14 cellular contexts compared by ENCODE assay signal in genomic region chr7:26193432-26194206, GRCh38. TPM values are rescaled to one million over a fixed set of nuclear protein-coding genes. Genes with fewer than 3 reads are reported as not detected.
DNase-seq lines count a peak whose midpoint lies in the region; ATAC-seq, FAIRE-seq and TF ChIP-seq lines count a peak whose summit lies in the region.
"Had no signal": no experiment of that assay in that cellular context is flagged by ENCODE, and none has a peak within 500 bp of the region (broad histone marks: within the 10 kb centered on the region; RNA-seq: fewer than 3 reads in every experiment).

No MANE protein-coding gene starts in this region.

- TF ChIP-seq CTCF in A549 (IDR thresholded peaks at IDR 0.05) = no peak
- no peak for TF ChIP-seq CTCF in activated B cell treated with CpG ODN at 0.5 μM for 24 hours (IDR thresholded peaks at IDR 0.05)
- TF ChIP-seq CTCF in mesothelial cell of epicardium (IDR thresholded peaks at IDR 0.05; ENCODE audit: unreplicated experiment) = no peak

- peak overlapping the region; percentile 89 for H3K4me3 ChIP-seq in A549
- H3K4me3 ChIP-seq: gastroesophageal sphincter, thyroid gland had no signal

- no peaks in the 10 kb centered on the region for H3K9me3 ChIP-seq in A549
- H3K9me3 ChIP-seq: gastroesophageal sphincter, thyroid gland had no signal

- DNase-seq in A549 (ENCODE audit: low read depth in 1 of 2, low spot score in 1 of 2) (no peak), GM12891 (ENCODE audit: insufficient read length, low spot score) (no peak), activated B cell treated with CpG ODN at 0.5 μM for 24 hours (no peak), mesothelial cell of epicardium (ENCODE audit: low spot score in 2 of 2, unreplicated experiment in 2 of 2) (no peak), GOT3 (lab: John Stamatoyannopoulos, UW) (no peak), epidermal melanocyte (ENCODE audit: insufficient read length, low spot score) (no peak)
- DNase-seq: activated CD4-positive, alpha-beta T cell treated with anti-CD3 and anti-CD28 coated beads, Interleukin-2, amount 50 U/mL, for 48 hours; cerebellar nuclear complex; KBM-7; stimulated activated CD4-positive, alpha-beta T cell treated with anti-CD3 and anti-CD28 coated beads, Interleukin-2, amount 100 ng/mL, for 24 hours; thyroid gland had no signal

- H3K36me3 Mint-ChIP-seq in activated B cell treated with CpG ODN at 0.5 μM for 24 hours (ENCODE audit: low read depth) (peaks cover 97% of the 10 kb centered on the region), mesothelial cell of epicardium (peaks cover 65% of the 10 kb centered on the region)

- peak overlapping the region; percentile 75 for H3K4me2 ChIP-seq in A549

- TF ChIP-seq EP300 in A549 (IDR thresholded peaks at IDR 0.05) = no peak

- ATAC-seq in A549 (peak in 1 of 2 experiments; percentile 18; a peak in 3 of 6 replicates), activated B cell treated with CpG ODN at 0.5 μM for 24 hours (ENCODE audit: low read depth) (no peak), HG03045 (IDR thresholded peaks at IDR 0.05; ENCODE audit: unreplicated experiment) (no peak), GM21367 (IDR thresholded peaks at IDR 0.05; ENCODE audit: unreplicated experiment) (no peak)
- ATAC-seq: gastroesophageal sphincter had no signal

- POLR2A ChIA-PET in A549 (lab: Yijun Ruan, JAX) = interaction anchor here (0.5 to 1.9 kb wide), 2 partner anchors 42 to 948 kb away, joined by 4 to 6 read pairs; partner anchors contain the start of gene NFE2L3
- POLR2A ChIA-PET in activated B cell treated with CpG ODN at 0.5 μM for 24 hours (lab: Charles Lee) = interaction anchor here (1.0 to 3.4 kb wide), 7 partner anchors 7 to 137 kb away, joined by 3 to 36 read pairs (median 7); partner anchors contain the start of genes CBX3 and HNRNPA2B1

- H3K27me3 Mint-ChIP-seq in activated B cell treated with CpG ODN at 0.5 μM for 24 hours (no peaks in the 10 kb centered on the region), mesothelial cell of epicardium (ENCODE audit: low read depth) (no peaks in the 10 kb centered on the region)

- H3K27ac Mint-ChIP-seq in activated B cell treated with CpG ODN at 0.5 μM for 24 hours (peak overlapping the region; percentile 77), mesothelial cell of epicardium (peak overlapping the region; percentile 85)

- WGBS in A549 (ENCODE audit: missing lambda C conversion rate) = 61% methylated on average over 8 of the region's 8 CpGs

- H3K4me1 Mint-ChIP-seq in activated B cell treated with CpG ODN at 0.5 μM for 24 hours (peaks cover 78% of the 10 kb centered on the region), mesothelial cell of epicardium (peaks cover 54% of the 10 kb centered on the region)

- intact Hi-C loops in activated B cell treated with CpG ODN at 0.5 μM for 24 hours (cut with micrococcal nuclease) = no loop called here

- no peak for TF ChIP-seq RAD21 in A549 (conservative IDR thresholded peaks at IDR 0.05 in 1 of 2, IDR thresholded peaks at IDR 0.05 in 1 of 2)

- CTCF ChIA-PET in A549 (lab: Yijun Ruan, JAX) = interaction anchor here (1.2 to 5.1 kb wide), 3 partner anchors 95 to 115 kb away, joined by 3 to 46 read pairs (median 23); no protein-coding TSS in a partner anchor
- CTCF ChIA-PET in activated B cell treated with CpG ODN at 0.5 μM for 24 hours (lab: Charles Lee) = interaction anchor here (1.8 to 3.8 kb wide), 6 partner anchors 33 to 176 kb away, joined by 4 to 27 read pairs (median 8); partner anchors contain the start of gene NFE2L3

- H3K4me1 ChIP-seq in A549 = peaks cover 84% of the 10 kb centered on the region

- H3K4me3 Mint-ChIP-seq in activated B cell treated with CpG ODN at 0.5 μM for 24 hours (peak overlapping the region; percentile 68), mesothelial cell of epicardium (peak overlapping the region; percentile 24)

- H3K27ac ChIP-seq in A549 = no peak overlapping the region
- H3K27ac ChIP-seq: thyroid gland had no signal

- H3K9me3 Mint-ChIP-seq in activated B cell treated with CpG ODN at 0.5 μM for 24 hours (no peaks in the 10 kb centered on the region), mesothelial cell of epicardium (no peaks in the 10 kb centered on the region)

- FAIRE-seq in A549 (lab: Jason Lieb, UNC) (no peak), GM12891 (lab: Jason Lieb, UNC) (no peak)

- TF ChIP-seq POLR2A in A549 (IDR thresholded peaks at IDR 0.05; ENCODE audit: low read length) (no peak), GM12891 (IDR thresholded peaks at IDR 0.05; ENCODE audit: low read depth, low read length) (no peak; the same call in 1 of the 2 replicates)

TF ChIP-seq in A549, 52 proteins besides CTCF, POLR2A, EP300 and RAD21 (continues in another document):
- no peak for TF ChIP-seq PBX3 (IDR thresholded peaks at IDR 0.05)

TF ChIP-seq in GM12891, 5 proteins besides CTCF, POLR2A, EP300 and RAD21:
- TF ChIP-seq POLR2AphosphoS5 (IDR thresholded peaks at IDR 0.05; ENCODE audit: low read depth, low read length) = no peak
- no peak for TF ChIP-seq PAX5 (IDR thresholded peaks at IDR 0.05; ENCODE audit: insufficient read depth, low read length, severe bottlenecking)
- TF ChIP-seq TAF1 (IDR thresholded peaks at IDR 0.05; ENCODE audit: low read depth, low read length) = no peak
- TF ChIP-seq SPI1 (IDR thresholded peaks at IDR 0.05; ENCODE audit: low read depth, low read length) = peak; percentile 58
- no peak for TF ChIP-seq POU2F2 (IDR thresholded peaks at IDR 0.05; ENCODE audit: low read depth, low read length)

RNA-seq across cellular contexts. Expression of gene HNRNPA2B1, which starts 6.9 kb away (rescaled TPM):
- polyA plus RNA-seq in A549 (2011; rRNA removed) (595 and 1,070 TPM in 2 replicates), A549 (2017; fragmentation: RNase III; extraction: RNeasy Plus Mini Kit Qiagen cat#74134 plus additional on column Dnase treatment) (2,246 to 2,255 TPM (median 2,251 TPM) in 3 replicates)
- polyA plus RNA-seq in A549 (2012; cell fraction: cytosol; rRNA removed) = 507 and 660 TPM in 2 replicates
- polyA plus RNA-seq in A549 (2012; cell fraction: nucleus; rRNA removed) = 180 and 246 TPM in 2 replicates
- polyA minus RNA-seq in A549 (2011; rRNA and poly(A)+ RNA removed) = 124 and 138 TPM in 2 replicates
- 848 TPM for polyA plus RNA-seq in GM12891 (2012; ENCODE audit: low read depth, missing spikeins)
- total RNA-seq in activated B cell treated with CpG ODN at 0.5 μM for 24 hours (618 and 634 TPM in 2 replicates), mesothelial cell of epicardium (693 to 723 TPM (median 708 TPM) in 3 replicates)

RNA-seq across cellular contexts. Expression of gene CBX3, which starts 7.9 kb away (rescaled TPM):
- 177 and 275 TPM in 2 replicates for polyA plus RNA-seq in A549 (2011; rRNA removed)
- polyA plus RNA-seq in A549 (2012; cell fraction: cytosol; rRNA removed) = 82.7 and 88.6 TPM in 2 replicates
- polyA plus RNA-seq in A549 (2012; cell fraction: nucleus; rRNA removed) = 58.0 and 66.0 TPM in 2 replicates
- polyA plus RNA-seq in A549 (2017; fragmentation: RNase III; extraction: RNeasy Plus Mini Kit Qiagen cat#74134 plus additional on column Dnase treatment) = 286 to 298 TPM (median 288 TPM) in 3 replicates
- polyA minus RNA-seq in A549 (2011; rRNA and poly(A)+ RNA removed) = 19.6 and 28.2 TPM in 2 replicates
- polyA plus RNA-seq in GM12891 (2012; ENCODE audit: low read depth, missing spikeins) = 172 TPM
- total RNA-seq in activated B cell treated with CpG ODN at 0.5 μM for 24 hours = 123 and 125 TPM in 2 replicates
- total RNA-seq in mesothelial cell of epicardium = 217 to 225 TPM (median 224 TPM) in 3 replicates

RNA-seq across cellular contexts. Expression of gene NFE2L3, which starts 41.6 kb away (rescaled TPM):
- 9.6 and 11.4 TPM in 2 replicates for polyA plus RNA-seq in A549 (2011; rRNA removed)
- polyA plus RNA-seq in A549 (2012; cell fraction: cytosol; rRNA removed) = 3.8 and 4.8 TPM in 2 replicates
- polyA plus RNA-seq in A549 (2012; cell fraction: nucleus; rRNA removed) = 6.3 and 8.0 TPM in 2 replicates
- 4.9 to 10.0 TPM (median 6.7 TPM) in 3 replicates for polyA plus RNA-seq in A549 (2017; fragmentation: RNase III; extraction: RNeasy Plus Mini Kit Qiagen cat#74134 plus additional on column Dnase treatment)
- 3.1 and 3.4 TPM in 2 replicates for polyA minus RNA-seq in A549 (2011; rRNA and poly(A)+ RNA removed)
- 7.2 TPM for polyA plus RNA-seq in GM12891 (2012; ENCODE audit: low read depth, missing spikeins)
- 2.7 and 3.0 TPM in 2 replicates for total RNA-seq in activated B cell treated with CpG ODN at 0.5 μM for 24 hours
- 11.8 to 12.9 TPM (median 12.3 TPM) in 3 replicates for total RNA-seq in mesothelial cell of epicardium
